In genomic region chr13:97233499-97233898, GRCh38 we compare ENCODE assay signal across 1 cellular context.
TF ChIP-seq lines count a peak whose summit lies in the region.

No MANE protein-coding gene starts in this region.

TF ChIP-seq in IMR-90, 13 proteins besides CTCF, POLR2A, EP300 and RAD21 (continued from another document):
- TF ChIP-seq USF2 (IDR thresholded peaks at IDR 0.05; ENCODE audit: low read depth, low read length): no peak
TF ChIP-seq in IMR-90: peak in this region for 0.
